ENCODE assay signal across 29 cellular contexts in genomic region chr13:87166348-87166747, GRCh38.
"Had no signal": no experiment of that assay in that cellular context is flagged by ENCODE, and none has a peak within 500 bp of the region (broad histone marks: within the 10 kb centered on the region; RNA-seq: fewer than 3 reads in every experiment).

No MANE protein-coding gene starts in this region.

- H3K4me3 ChIP-seq: ovary, psoas muscle, right lobe of liver, sigmoid colon, stomach, thoracic aorta, thyroid gland, tibial nerve, upper lobe of left lung, vagina had no signal

- H3K79me2 ChIP-seq: parathyroid adenoma had no signal

- H2AFZ ChIP-seq: parathyroid adenoma had no signal

- H3K4me3 Mint-ChIP-seq: natural killer cell treated with Interleukin-12 subunit alpha and Interleukin-12 subunit beta and Interleukin-15 and Interleukin-18, amount 100 ng/mL, for 72 hours; nephron progenitor cell; neural crest cell; stimulated activated effector memory CD8-positive, alpha-beta T cell treated with anti-CD3 and anti-CD28 coated beads, Interleukin-12 subunit alpha, Interleukin-12 subunit beta, amount 100 ng/mL, for 72 hours; stimulated activated naive B cell treated with anti-CD40 and anti-IgM and Interleukin-4, amounts not matched to agents 10 μg/mL and 1 μg/mL and 100 μg/mL, for 72 hours; stimulated activated naive CD8-positive, alpha-beta T cell treated with anti-CD3 and anti-CD28 coated beads, Interleukin-15, Interleukin-2, amounts not matched to agents 100 ng/mL and 50 ng/mL, for 24 hours had no signal

- H3K9ac ChIP-seq: parathyroid adenoma had no signal

- H3K36me3 ChIP-seq: neutrophil, ovary, right lobe of liver, sigmoid colon, stomach, thoracic aorta, thyroid gland, tibial nerve, upper lobe of left lung, vagina had no signal

- H3K4me1 ChIP-seq: parathyroid adenoma, psoas muscle, right lobe of liver, sigmoid colon, stomach, thyroid gland, tibial nerve, upper lobe of left lung, vagina had no signal

- H3K27me3 Mint-ChIP-seq: natural killer cell treated with Interleukin-12 subunit alpha and Interleukin-12 subunit beta and Interleukin-15 and Interleukin-18, amount 100 ng/mL, for 72 hours; progenitor cell of endocrine pancreas; stimulated activated naive B cell treated with anti-CD40 and anti-IgM and Interleukin-4, amounts not matched to agents 10 μg/mL and 1 μg/mL and 100 μg/mL, for 72 hours; stimulated activated naive CD8-positive, alpha-beta T cell treated with anti-CD3 and anti-CD28 coated beads, Interleukin-15, Interleukin-2, amounts not matched to agents 100 ng/mL and 50 ng/mL, for 24 hours had no signal

- H3K27me3 ChIP-seq: neutrophil, ovary, right lobe of liver, sigmoid colon, stomach, thyroid gland, tibial nerve, upper lobe of left lung, vagina had no signal

- H3K4me1 Mint-ChIP-seq: nephron progenitor cell; neural crest cell; stimulated activated effector memory CD8-positive, alpha-beta T cell treated with anti-CD3 and anti-CD28 coated beads, Interleukin-12 subunit alpha, Interleukin-12 subunit beta, amount 100 ng/mL, for 72 hours; stimulated activated naive B cell treated with anti-CD40 and anti-IgM and Interleukin-4, amounts not matched to agents 10 μg/mL and 1 μg/mL and 100 μg/mL, for 72 hours had no signal

- ATAC-seq: natural killer cell treated with Interleukin-12 subunit alpha and Interleukin-12 subunit beta and Interleukin-15 and Interleukin-18, amount 100 ng/mL, for 72 hours; psoas muscle; right cardiac atrium; right lobe of liver; stimulated activated effector memory CD8-positive, alpha-beta T cell treated with anti-CD3 and anti-CD28 coated beads, Interleukin-12 subunit alpha, Interleukin-12 subunit beta, amount 100 ng/mL, for 72 hours; stimulated activated naive B cell treated with anti-CD40 and anti-IgM and Interleukin-4, amounts not matched to agents 10 μg/mL and 1 μg/mL and 100 μg/mL, for 72 hours had no signal

- H3K9me3 ChIP-seq: neutrophil, ovary, right lobe of liver, thoracic aorta, thyroid gland, vagina had no signal

- DNase-seq: nephron progenitor cell; nucleus accumbens; ovary; posterior cingulate gyrus; psoas muscle; right cardiac atrium; right lobe of liver; sigmoid colon; small intestine; stimulated activated CD4-positive, alpha-beta T cell treated with anti-CD3 and anti-CD28 coated beads, Interleukin-15, amount 100 ng/mL, for 24 hours; stimulated activated CD4-positive, alpha-beta T cell treated with anti-CD3 and anti-CD28 coated beads, Interleukin-2, amount 100 ng/mL, for 24 hours; stimulated activated CD4-positive, alpha-beta T cell treated with anti-CD3 and anti-CD28 coated beads, Interleukin-2, amount 100 ng/mL, for 48 hours; stimulated activated CD4-positive, alpha-beta T cell treated with anti-CD3 and anti-CD28 coated beads, Interleukin-4, amount 100 ng/mL, for 24 hours; stimulated activated naive B cell treated with anti-CD40 and anti-IgM and Interleukin-4, amounts not matched to agents 10 μg/mL and 1 μg/mL and 100 μg/mL, for 72 hours; stimulated activated naive CD4-positive, alpha-beta T cell treated with Interleukin-2 at 50 U/mL for 16 hours; stomach; thyroid gland; trophoblast cell; upper lobe of left lung had no signal

- H3K36me3 Mint-ChIP-seq: natural killer cell treated with Interleukin-12 subunit alpha and Interleukin-12 subunit beta and Interleukin-15 and Interleukin-18, amount 100 ng/mL, for 72 hours; stimulated activated effector memory CD8-positive, alpha-beta T cell treated with anti-CD3 and anti-CD28 coated beads, Interleukin-12 subunit alpha, Interleukin-12 subunit beta, amount 100 ng/mL, for 72 hours; stimulated activated naive B cell treated with anti-CD40 and anti-IgM and Interleukin-4, amounts not matched to agents 10 μg/mL and 1 μg/mL and 100 μg/mL, for 72 hours had no signal

- H3K27ac ChIP-seq: neutrophil, ovary, parathyroid adenoma, psoas muscle, right lobe of liver, sigmoid colon, stomach, thoracic aorta, thyroid gland, tibial nerve, upper lobe of left lung, vagina had no signal

- H3K27ac Mint-ChIP-seq: natural killer cell treated with Interleukin-12 subunit alpha and Interleukin-12 subunit beta and Interleukin-15 and Interleukin-18, amount 100 ng/mL, for 72 hours; nephron progenitor cell; progenitor cell of endocrine pancreas; stimulated activated effector memory CD8-positive, alpha-beta T cell treated with anti-CD3 and anti-CD28 coated beads, Interleukin-12 subunit alpha, Interleukin-12 subunit beta, amount 100 ng/mL, for 72 hours; stimulated activated naive B cell treated with anti-CD40 and anti-IgM and Interleukin-4, amounts not matched to agents 10 μg/mL and 1 μg/mL and 100 μg/mL, for 72 hours; stimulated activated naive CD8-positive, alpha-beta T cell treated with anti-CD3 and anti-CD28 coated beads, Interleukin-15, Interleukin-2, amounts not matched to agents 100 ng/mL and 50 ng/mL, for 24 hours had no signal
